8 cellular contexts compared by ENCODE assay signal in the genomic region with DNA sequence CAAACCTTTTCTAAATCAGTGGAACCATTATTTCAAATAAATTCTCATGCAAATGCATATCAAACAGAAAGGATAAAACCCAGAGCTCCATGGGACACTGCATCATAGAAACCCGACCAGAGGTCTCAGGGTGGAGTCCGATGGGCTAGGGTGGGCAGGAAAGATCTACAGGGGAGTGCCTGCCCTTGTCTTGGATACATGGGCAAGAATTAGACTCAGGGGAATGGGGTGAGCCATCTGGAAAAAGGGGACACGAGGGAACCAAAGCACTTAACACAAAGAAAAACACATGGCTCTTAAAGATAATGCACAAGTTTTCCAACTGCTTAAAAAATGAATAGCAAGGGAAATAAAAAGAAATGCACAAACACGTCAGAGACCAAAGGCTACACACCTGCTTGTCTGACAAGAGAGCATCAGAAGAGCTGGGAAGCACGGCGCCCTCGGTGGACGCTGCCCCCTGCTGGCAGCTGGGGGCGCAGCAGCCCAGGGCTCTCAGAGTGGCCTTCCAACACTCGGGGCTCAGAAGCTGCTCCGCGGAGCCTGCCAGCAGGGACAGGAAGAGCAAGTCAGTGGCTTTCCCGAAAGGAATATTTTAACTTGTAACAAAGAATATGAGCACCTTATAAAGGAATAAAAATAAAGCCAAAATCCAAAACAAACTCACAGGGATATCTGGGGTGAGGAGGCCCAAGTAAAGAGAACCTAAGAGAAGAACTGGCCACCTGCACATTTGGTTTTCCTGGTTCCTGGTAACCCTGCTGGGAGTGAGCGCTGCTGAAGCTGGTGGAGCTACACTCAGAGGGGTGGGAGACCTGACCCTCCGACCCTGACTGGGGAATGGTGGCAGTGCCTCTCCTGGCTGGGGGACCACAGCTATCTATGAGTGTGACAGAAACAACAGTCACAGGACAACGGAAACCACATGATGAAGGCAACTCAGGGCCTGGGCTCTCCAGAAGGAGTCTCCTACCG. TPM values are rescaled to one million over a fixed set of nuclear protein-coding genes. Genes with fewer than 3 reads are reported as not detected.
A peak's percentile ranks its signal among the peaks of the same experiment; 100 is the strongest.
DNase-seq lines count a peak whose midpoint lies in the region; ATAC-seq and TF ChIP-seq lines count a peak whose summit lies in the region.

No MANE protein-coding gene starts in this region.

- peak; percentile 79 for TF ChIP-seq RAD21 in Ishikawa (IDR thresholded peaks at IDR 0.05; ENCODE audit: low read depth)

- DNase-seq in DMS153 treated with DMSO at 0.1 percent for 48 hours (lab: John Stamatoyannopoulos, UW; ENCODE audit: unreplicated experiment) = peak; percentile 60
- DNase-seq in SHP77 treated with DMSO at 0.1 percent for 48 hours (lab: John Stamatoyannopoulos, UW) = peak; percentile 14
- DNase-seq in activated gamma-delta T cell treated with anti-CD3 and anti-CD28 coated beads, Interleukin-2, amount 50 U/mL, for 16 hours (ENCODE audit: low read depth) = peak; percentile 60
- peak; percentile 67 for DNase-seq in glomerular visceral epithelial cell (ENCODE audit: extremely low spot score)
- peak; percentile 48 for DNase-seq in pons (ENCODE audit: low spot score)
- peak; percentile 71 for DNase-seq in ureter (ENCODE audit: low spot score)

- TF ChIP-seq EP300 in Ishikawa (IDR thresholded peaks at IDR 0.05; ENCODE audit: borderline replicate concordance) = no peak

- peak; percentile 71 for ATAC-seq in GM21515 (IDR thresholded peaks at IDR 0.05; ENCODE audit: unreplicated experiment)

TF ChIP-seq in Ishikawa, 13 proteins besides CTCF, POLR2A, EP300 and RAD21:
- TF ChIP-seq CREB1 (IDR thresholded peaks at IDR 0.05; ENCODE audit: low read depth) (no peak), FOXM1 (IDR thresholded peaks at IDR 0.05; ENCODE audit: borderline replicate concordance, low read depth) (no peak), TEAD4 (IDR thresholded peaks at IDR 0.05) (no peak), NFIC (IDR thresholded peaks at IDR 0.05) (no peak)
TF ChIP-seq in Ishikawa: peak in this region for 0.

RNA-seq across cellular contexts. Expression of a gene that starts 54.5 kb away (rescaled TPM):
- total RNA-seq in ureter = 8.4 TPM

Comparison
In these comparisons a context has a peak if more than half of its experiments do, and no peak if none do; other contexts are left out.
1. Peak in every context shown above with its lines: DNase-seq and ATAC-seq.
2. DNase-seq: peak in every context shown above with its lines; median percentile 71 in ureter; 67 in glomerular visceral epithelial cell; 60 in DMS153 treated with DMSO at 0.1 percent for 48 hours; 60 in activated gamma-delta T cell treated with anti-CD3 and anti-CD28 coated beads, Interleukin-2, amount 50 U/mL, for 16 hours; 48 in pons; 14 in SHP77 treated with DMSO at 0.1 percent for 48 hours.